In the genomic region with DNA sequence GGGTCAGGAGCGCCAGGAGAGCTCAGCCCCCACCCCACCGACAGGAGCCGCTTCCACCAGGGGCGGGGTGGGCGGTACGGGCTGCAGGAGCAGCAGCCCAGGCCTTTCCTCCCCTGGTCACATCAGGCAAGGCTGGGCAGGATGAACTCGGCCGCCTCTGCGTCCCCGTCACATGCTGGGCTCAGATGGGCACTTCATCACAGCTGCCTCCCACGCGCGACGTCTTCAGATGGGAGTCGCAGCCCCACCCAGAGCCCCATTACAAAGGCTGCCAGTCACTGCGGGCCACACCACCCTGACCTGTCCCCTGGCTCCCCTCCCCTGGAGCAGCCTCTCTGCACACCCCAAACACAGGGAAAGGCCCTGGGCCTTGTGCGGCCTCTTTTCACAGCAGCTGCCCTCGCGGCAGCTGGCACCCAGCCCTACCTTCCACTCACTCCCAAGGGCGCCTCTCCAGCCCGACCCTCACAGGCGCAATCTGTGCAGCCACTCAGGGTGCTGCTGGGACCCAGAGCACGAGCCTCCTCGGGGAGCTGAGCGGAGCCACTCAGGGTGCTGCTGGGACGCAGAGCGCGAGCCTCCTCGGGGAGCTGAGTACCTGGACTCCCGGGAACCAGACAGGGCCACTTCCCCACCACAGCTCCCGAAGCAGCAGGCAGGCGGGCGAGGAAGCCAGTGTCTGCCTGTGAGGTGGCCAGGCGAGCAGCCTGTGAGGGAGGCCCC, we compare ENCODE assay signal across 1 cellular context.
A peak's percentile ranks its signal among the peaks of the same experiment; 100 is the strongest.
TF ChIP-seq lines count a peak whose summit lies in the region.

No MANE protein-coding gene starts in this region.

TF ChIP-seq in HepG2, 621 proteins besides CTCF, POLR2A, EP300 and RAD21:
- TF ChIP-seq, protein P1, sequence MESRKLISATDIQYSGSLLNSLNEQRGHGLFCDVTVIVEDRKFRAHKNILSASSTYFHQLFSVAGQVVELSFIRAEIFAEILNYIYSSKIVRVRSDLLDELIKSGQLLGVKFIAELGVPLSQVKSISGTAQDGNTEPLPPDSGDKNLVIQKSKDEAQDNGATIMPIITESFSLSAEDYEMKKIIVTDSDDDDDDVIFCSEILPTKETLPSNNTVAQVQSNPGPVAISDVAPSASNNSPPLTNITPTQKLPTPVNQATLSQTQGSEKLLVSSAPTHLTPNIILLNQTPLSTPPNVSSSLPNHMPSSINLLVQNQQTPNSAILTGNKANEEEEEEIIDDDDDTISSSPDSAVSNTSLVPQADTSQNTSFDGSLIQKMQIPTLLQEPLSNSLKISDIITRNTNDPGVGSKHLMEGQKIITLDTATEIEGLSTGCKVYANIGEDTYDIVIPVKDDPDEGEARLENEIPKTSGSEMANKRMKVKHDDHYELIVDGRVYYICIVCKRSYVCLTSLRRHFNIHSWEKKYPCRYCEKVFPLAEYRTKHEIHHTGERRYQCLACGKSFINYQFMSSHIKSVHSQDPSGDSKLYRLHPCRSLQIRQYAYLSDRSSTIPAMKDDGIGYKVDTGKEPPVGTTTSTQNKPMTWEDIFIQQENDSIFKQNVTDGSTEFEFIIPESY (CRISPR knock-in tag; IDR thresholded peaks at IDR 0.05) = peak; percentile 81
- TF ChIP-seq AGO2 (optimal IDR thresholded peaks at IDR 0.05; ENCODE audit: low read depth, low read length) (peak; percentile 57), RBFOX2 (IDR thresholded peaks at IDR 0.05; ENCODE audit: low read depth, low read length) (peak; percentile 65), FOSL1 (CRISPR knock-in tag; IDR thresholded peaks at IDR 0.05; ENCODE audit: borderline replicate concordance) (no peak)
